Comparison of ENCODE assay signal across 23 cellular contexts in the genomic region with DNA sequence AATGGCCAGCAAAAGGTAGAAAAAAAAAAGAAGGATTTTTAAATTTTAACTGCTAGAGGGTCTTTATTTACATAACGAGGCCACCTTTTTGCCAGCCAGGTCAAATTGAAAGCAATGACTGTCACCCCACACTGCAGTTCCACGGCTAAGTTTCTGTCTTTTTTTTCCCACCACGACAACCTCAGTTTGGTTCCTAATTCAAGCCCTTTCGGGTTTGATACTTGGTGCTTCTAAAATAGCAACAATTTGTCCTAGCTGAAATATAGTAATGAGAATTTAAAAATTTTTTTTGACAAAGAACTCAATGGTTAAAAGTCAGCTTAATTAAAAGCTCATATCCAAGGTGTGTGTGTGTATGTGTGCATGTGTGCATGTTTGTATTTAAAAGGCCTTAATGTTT. TPM values are rescaled to one million over a fixed set of nuclear protein-coding genes. Genes with fewer than 3 reads are reported as not detected.
DNase-seq lines count a peak whose midpoint lies in the region; ATAC-seq and TF ChIP-seq lines count a peak whose summit lies in the region.
"Had no signal": no experiment of that assay in that cellular context is flagged by ENCODE, and none has a peak within 500 bp of the region (broad histone marks: within the 10 kb centered on the region; RNA-seq: fewer than 3 reads in every experiment).

No MANE protein-coding gene starts in this region.

- no peak overlapping the region for H3K9ac ChIP-seq in GM23248
- H3K9ac ChIP-seq: BLaER1, SK-N-SH had no signal

- H3K4me3 Mint-ChIP-seq in effector memory CD8-positive, alpha-beta T cell: no peak overlapping the region
- H3K4me3 Mint-ChIP-seq: CD8-positive, alpha-beta memory T cell; HFFc6; T-cell had no signal

- in situ Hi-C loops in GM23248 (cut with MboI): no loop called here

- H2AFZ ChIP-seq in GM23248: no peak overlapping the region

- no peaks in the 10 kb centered on the region for H3K9me2 ChIP-seq in GM23248 (ENCODE audit: insufficient read depth)
- H3K9me2 ChIP-seq: SK-N-SH had no signal

- H3K27ac Mint-ChIP-seq in effector memory CD8-positive, alpha-beta T cell: no peak overlapping the region
- H3K27ac Mint-ChIP-seq: HFFc6, T-cell had no signal

- H3K27ac ChIP-seq in GM23248: no peak overlapping the region
- H3K27ac ChIP-seq: BLaER1 had no signal

- H3K4me1 ChIP-seq in GM23248 (ENCODE audit: insufficient read depth): no peaks in the 10 kb centered on the region
- H3K4me1 ChIP-seq: BLaER1 had no signal

- H3K9me3 Mint-ChIP-seq in effector memory CD8-positive, alpha-beta T cell: peaks cover 0 to 2% of the 10 kb centered on the region in 2 donors

- peaks cover 7 to 13% of the 10 kb centered on the region in 2 donors for H3K27me3 Mint-ChIP-seq in effector memory CD8-positive, alpha-beta T cell

- WGBS in GM23248 (ENCODE audit: low coverage in 1 of 2, low lambda C conversion rate in 2 of 2, missing lambda C conversion rate in 2 of 2), 2 experiments: 13 to 19% methylated on average over 4 of the region's 4 CpGs

- no peak overlapping the region for H3K4me3 ChIP-seq in GM06990 (replicated peaks; ENCODE audit: low read depth, low read length)
- no peak overlapping the region for H3K4me3 ChIP-seq in GM23248
- H3K4me3 ChIP-seq: BLaER1 had no signal

- H3K27me3 ChIP-seq in GM06990 (replicated peaks; ENCODE audit: control insufficient read depth, insufficient read depth, low read length) (no peaks in the 10 kb centered on the region; the same call in 1 of the 2 replicates), GM23248 (replicated peaks; ENCODE audit: insufficient read depth) (no peaks in the 10 kb centered on the region)
- H3K27me3 ChIP-seq: BLaER1 had no signal

- H3K9me3 ChIP-seq in GM23248 (ENCODE audit: low read depth): no peaks in the 10 kb centered on the region

- H3K4me1 Mint-ChIP-seq in effector memory CD8-positive, alpha-beta T cell (ENCODE audit: low read depth in 2 of 2): no peaks in the 10 kb centered on the region
- H3K4me1 Mint-ChIP-seq: CD8-positive, alpha-beta memory T cell; T-cell had no signal

- H3F3A ChIP-seq in GM23248 (ENCODE audit: insufficient read depth): no peaks in the 10 kb centered on the region

- ATAC-seq in GM18511 (IDR thresholded peaks at IDR 0.05; ENCODE audit: unreplicated experiment) (peak; percentile 63), GM21529 (IDR thresholded peaks at IDR 0.05; ENCODE audit: unreplicated experiment) (peak; percentile 56), HG03175 (IDR thresholded peaks at IDR 0.05; ENCODE audit: unreplicated experiment) (peak; percentile 52)
- ATAC-seq in effector memory CD8-positive, alpha-beta T cell (replicated peaks): no peak
- ATAC-seq: Panc1, T-cell had no signal

- TF ChIP-seq CTCF in GM06990 (IDR thresholded peaks at IDR 0.05; ENCODE audit: insufficient read depth, low read length, poor library complexity, severe bottlenecking): no peak

- no peaks in the 10 kb centered on the region for H3K36me3 Mint-ChIP-seq in effector memory CD8-positive, alpha-beta T cell (ENCODE audit: insufficient read depth)

- H3K4me2 ChIP-seq in GM23248 (ENCODE audit: unreplicated experiment): no peak overlapping the region
- H3K4me2 ChIP-seq: BLaER1, SK-N-SH had no signal

- H3K36me3 ChIP-seq in GM06990 (ENCODE audit: control insufficient read depth, insufficient read depth, low read length) (no peaks in the 10 kb centered on the region), GM23248 (ENCODE audit: low read depth) (no peaks in the 10 kb centered on the region)
- H3K36me3 ChIP-seq: BLaER1 had no signal

- no peaks in the 10 kb centered on the region for H4K20me1 ChIP-seq in GM23248 (ENCODE audit: insufficient read depth)
- H4K20me1 ChIP-seq: BLaER1 had no signal

- no peaks in the 10 kb centered on the region for H3K79me2 ChIP-seq in GM23248 (ENCODE audit: insufficient read depth)

- DNase-seq in GM06990 (ENCODE audit: extremely low read depth, insufficient read length) (peak; percentile 21), midbrain (lab: John Stamatoyannopoulos, UW) (no peak), GM23248 (no peak)
- no peak for DNase-seq in effector memory CD8-positive, alpha-beta T cell
- no peak for DNase-seq in activated CD4-positive, alpha-beta T cell treated with anti-CD3 and anti-CD28 coated beads for 4 hours
- DNase-seq: 8988T; CD8-positive, alpha-beta memory T cell; DND-41; HFFc6; Kasumi-1; NCI-H1105 treated with DMSO at 0.1 percent for 48 hours; NCI-H1694 treated with DMSO at 0.1 percent for 48 hours; NCI-H226; NCI-H524 treated with DMSO at 0.1 percent for 48 hours; SK-N-SH; T-cell; T-helper 9 cell had no signal

RNA-seq across cellular contexts. Expression of gene NMS, which starts 16.4 kb away (rescaled TPM):
- not detected in 2 replicates for total RNA-seq in GM23248 (2014; rRNA removed; shearing (Covaris generic))
- not detected in 2 replicates for polyA plus RNA-seq in GM23248 (2016; fragmentation: Nextera tagmentation; extraction: Ambion mirVana)
- total RNA-seq: CD8-positive, alpha-beta memory T cell; H4; HFFc6; T-cell had no signal
- polyA plus RNA-seq: CD8-positive, alpha-beta memory T cell; SK-N-SH had no signal

RNA-seq across cellular contexts. Expression of gene CHST10, which starts 36.4 kb away (rescaled TPM):
- 6.2 and 12.9 TPM in 2 replicates for total RNA-seq in GM23248 (2014; rRNA removed; shearing (Covaris generic))
- 4.7 and 5.2 TPM in 2 replicates for polyA plus RNA-seq in GM23248 (2016; fragmentation: Nextera tagmentation; extraction: Ambion mirVana)
